13 cellular contexts compared by ENCODE assay signal in the genomic region with DNA sequence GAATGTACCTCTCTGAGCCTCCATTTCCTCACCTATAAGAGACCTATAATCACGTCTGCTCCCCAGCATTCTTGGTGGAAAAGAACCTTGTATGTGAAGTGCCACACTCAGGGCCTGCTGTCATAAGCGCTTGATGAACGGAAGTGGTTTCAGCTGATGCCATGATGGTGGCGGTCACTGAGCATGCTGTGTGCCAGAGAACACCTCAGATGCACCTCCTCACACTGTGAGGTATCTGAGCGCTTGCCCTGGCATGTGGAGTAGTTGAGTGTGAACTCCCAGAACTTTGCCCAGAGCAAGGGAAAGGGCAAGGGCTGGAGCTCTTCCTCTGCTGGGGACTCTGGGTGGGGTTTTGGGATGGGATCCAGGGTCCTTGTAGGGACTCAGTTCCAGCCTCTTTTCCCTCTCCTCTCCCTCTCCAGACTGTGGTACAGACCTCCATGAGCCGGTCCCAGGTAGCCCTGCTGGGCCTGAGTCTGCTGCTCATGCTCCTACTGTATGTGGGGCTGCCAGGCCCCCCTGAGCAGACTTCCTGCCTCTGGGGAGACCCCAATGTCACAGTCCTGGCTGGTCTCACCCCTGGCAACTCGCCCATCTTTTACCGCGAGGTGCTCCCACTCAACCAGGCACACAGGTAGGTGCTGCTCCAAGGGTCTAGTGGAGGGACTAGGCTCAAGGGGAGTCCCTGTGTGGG. TPM values are rescaled to one million over a fixed set of nuclear protein-coding genes. Genes with fewer than 3 reads are reported as not detected.
DNase-seq lines count a peak whose midpoint lies in the region; ATAC-seq and TF ChIP-seq lines count a peak whose summit lies in the region.
"Had no signal": no experiment of that assay in that cellular context is flagged by ENCODE, and none has a peak within 500 bp of the region (broad histone marks: within the 10 kb centered on the region; RNA-seq: fewer than 3 reads in every experiment).

No MANE protein-coding gene starts in this region.

- H3K36me3 ChIP-seq in BLaER1 treated with 17β-estradiol and CSF1 and Interleukin-3, amounts not matched to agents 10 nM and 100 nM = peaks cover 0 to 19% (median 8%) of the 10 kb centered on the region in 11 experiments; a peak in 8 of 22 replicates
- H3K36me3 ChIP-seq in NT2/D1 (ENCODE audit: insufficient read depth, insufficient read length, low read length) (no peaks in the 10 kb centered on the region), upper lobe of left lung (no peaks in the 10 kb centered on the region)

- peak overlapping the region; percentile 9 for H3K4me3 Mint-ChIP-seq in activated naive CD8-positive, alpha-beta T cell treated with anti-CD3 and anti-CD28 coated beads, Interleukin-2, amount 10 ng/mL, durations not matched to agents 7 days and 5 days
- H3K4me3 Mint-ChIP-seq: activated B cell treated with CpG ODN at 0.5 μM for 24 hours had no signal

- H3K36me3 Mint-ChIP-seq in activated naive CD8-positive, alpha-beta T cell treated with anti-CD3 and anti-CD28 coated beads, Interleukin-2, amount 10 ng/mL, durations not matched to agents 7 days and 5 days = peaks cover 1% of the 10 kb centered on the region

- TF ChIP-seq POLR2A in upper lobe of left lung (IDR thresholded peaks at IDR 0.05) = no peak

- TF ChIP-seq CTCF in upper lobe of left lung (IDR thresholded peaks at IDR 0.05) = no peak

- TF ChIP-seq EP300 in upper lobe of left lung (IDR thresholded peaks at IDR 0.05) = no peak

- no peaks in the 10 kb centered on the region for H3K27me3 Mint-ChIP-seq in activated naive CD8-positive, alpha-beta T cell treated with anti-CD3 and anti-CD28 coated beads, Interleukin-2, amount 10 ng/mL, durations not matched to agents 7 days and 5 days
- H3K27me3 Mint-ChIP-seq: activated B cell treated with CpG ODN at 0.5 μM for 24 hours had no signal

- H3K9ac ChIP-seq in BLaER1 treated with 17β-estradiol and CSF1 and Interleukin-3, amounts not matched to agents 10 nM and 100 nM = peak overlapping the region in 1 of 11 experiments; percentile 6; a peak in 1 of 22 replicates
- peak overlapping the region; percentile 17 for H3K9ac ChIP-seq in NT2/D1 (ENCODE audit: insufficient read length, low read depth)

- no peak overlapping the region for H3K4me3 ChIP-seq in BLaER1 treated with 17β-estradiol and CSF1 and Interleukin-3, amounts not matched to agents 10 nM and 100 nM
- H3K4me3 ChIP-seq in NT2/D1 (ENCODE audit: insufficient read length, low read depth) (no peak overlapping the region), upper lobe of left lung (no peak overlapping the region)
- H3K4me3 ChIP-seq: mucosa of descending colon, stomach had no signal

- peaks cover 0 to 12% (median 0%) of the 10 kb centered on the region in 11 experiments; a peak in 2 of 22 replicates for H4K20me1 ChIP-seq in BLaER1 treated with 17β-estradiol and CSF1 and Interleukin-3, amounts not matched to agents 10 nM and 100 nM

- POLR2A ChIA-PET in activated naive CD8-positive, alpha-beta T cell treated with anti-CD3 and anti-CD28 coated beads, Interleukin-2, amount 10 ng/mL, durations not matched to agents 7 days and 5 days (lab: Charles Lee) = interaction anchor here (0.7 to 1.2 kb wide), 3 partner anchors 18 to 303 kb away, joined by 3 read pairs; a partner anchor contains a TSS

- peaks cover 34% of the 10 kb centered on the region for H3K4me1 Mint-ChIP-seq in activated naive CD8-positive, alpha-beta T cell treated with anti-CD3 and anti-CD28 coated beads, Interleukin-2, amount 10 ng/mL, durations not matched to agents 7 days and 5 days

- peak; percentile 30 for ATAC-seq in activated naive CD8-positive, alpha-beta T cell treated with anti-CD3 and anti-CD28 coated beads, Interleukin-2, amount 10 ng/mL, durations not matched to agents 7 days and 5 days (ENCODE audit: low read depth)
- ATAC-seq in HG02610 (IDR thresholded peaks at IDR 0.05; ENCODE audit: unreplicated experiment) = no peak
- no peak for ATAC-seq in upper lobe of left lung (ENCODE audit: low FRiP score in 2 of 2)
- no peak for ATAC-seq in HG03196 (IDR thresholded peaks at IDR 0.05; ENCODE audit: unreplicated experiment)
- ATAC-seq: mucosa of descending colon had no signal

- WGBS in upper lobe of left lung, 2 donors = 84 to 87% methylated on average over 5 to 9 of the region's 9 CpGs

- H3K4me2 ChIP-seq in BLaER1 treated with 17β-estradiol and CSF1 and Interleukin-3, amounts not matched to agents 10 nM and 100 nM = peak overlapping the region; percentile 26 to 98 (median 89); a peak in 20 of 22 replicates

- H3K9me3 ChIP-seq in BLaER1 treated with 17β-estradiol and CSF1 and Interleukin-3, amounts not matched to agents 10 nM and 100 nM (replicated peaks in 1 of 11) = 0 out of 22 replicates have a peak, but pooled peaks cover 0 to 7% (median 0%) of the 10 kb centered on the region in 11 experiments
- no peaks in the 10 kb centered on the region for H3K9me3 ChIP-seq in NT2/D1 (ENCODE audit: insufficient read depth, low read length)
- H3K9me3 ChIP-seq in upper lobe of left lung = no peaks in the 10 kb centered on the region
- H3K9me3 ChIP-seq: mucosa of descending colon, stomach had no signal

- no peaks in the 10 kb centered on the region for H3K27me3 ChIP-seq in BLaER1 treated with 17β-estradiol and CSF1 and Interleukin-3, amounts not matched to agents 10 nM and 100 nM
- H3K27me3 ChIP-seq in NT2/D1 (ENCODE audit: insufficient read depth, insufficient read length) (peaks cover 26% of the 10 kb centered on the region), upper lobe of left lung (no peaks in the 10 kb centered on the region)
- H3K27me3 ChIP-seq: stomach had no signal

- 0 out of 22 replicates have a peak overlapping the region, but pooled peaks of 1 of the 11 experiments have one; percentile 2 for H3K27ac ChIP-seq in BLaER1 treated with 17β-estradiol and CSF1 and Interleukin-3, amounts not matched to agents 10 nM and 100 nM
- H3K27ac ChIP-seq in upper lobe of left lung = peak overlapping the region in 1 of 4 donors; percentile 91

- DNase-seq in NT2/D1 (ENCODE audit: low read depth, low spot score) = no peak
- no peak for DNase-seq in activated naive CD8-positive, alpha-beta T cell treated with anti-CD3 and anti-CD28 coated beads, Interleukin-2, amount 10 ng/mL, durations not matched to agents 7 days and 5 days
- DNase-seq in kidney tubule cell (ENCODE audit: low spot score) = peak; percentile 28
- no peak for DNase-seq in upper lobe of left lung
- DNase-seq in NCI-H1930 (lab: John Stamatoyannopoulos, UW) = no peak
- DNase-seq: activated B cell treated with CpG ODN at 0.5 μM for 24 hours, cortex of kidney, EL, stomach had no signal

- H3K9me3 Mint-ChIP-seq in activated naive CD8-positive, alpha-beta T cell treated with anti-CD3 and anti-CD28 coated beads, Interleukin-2, amount 10 ng/mL, durations not matched to agents 7 days and 5 days = no peaks in the 10 kb centered on the region
- H3K9me3 Mint-ChIP-seq: activated B cell treated with CpG ODN at 0.5 μM for 24 hours had no signal

- H3K4me1 ChIP-seq in BLaER1 treated with 17β-estradiol and CSF1 and Interleukin-3, amounts not matched to agents 10 nM and 100 nM = peaks cover 62 to 76% (median 69%) of the 10 kb centered on the region in 10 experiments
- H3K4me1 ChIP-seq in NT2/D1 (ENCODE audit: insufficient read depth, insufficient read length) (peaks cover 15% of the 10 kb centered on the region), upper lobe of left lung (peaks cover 35 to 56% (median 45%) of the 10 kb centered on the region in 4 donors)

- H3K27ac Mint-ChIP-seq in activated naive CD8-positive, alpha-beta T cell treated with anti-CD3 and anti-CD28 coated beads, Interleukin-2, amount 10 ng/mL, durations not matched to agents 7 days and 5 days = peak overlapping the region; percentile 49

RNA-seq across cellular contexts. Expression of a gene that starts 2.7 kb away (rescaled TPM):
- 10 to 100 TPM; 11.3 to 15.9 TPM for total RNA-seq in activated naive CD8-positive, alpha-beta T cell treated with anti-CD3 and anti-CD28 coated beads, Interleukin-2, amount 10 ng/mL, durations not matched to agents 7 days and 5 days
- 10 to 100 TPM; 15.7 to 44.5 (median 26.3) TPM for total RNA-seq in upper lobe of left lung

RNA-seq across cellular contexts. Expression of a gene that starts 3.7 kb away (rescaled TPM):
- 10 to 100 TPM; 49.6 to 54.3 TPM for total RNA-seq in activated naive CD8-positive, alpha-beta T cell treated with anti-CD3 and anti-CD28 coated beads, Interleukin-2, amount 10 ng/mL, durations not matched to agents 7 days and 5 days
- 10 to 100 TPM; 35.6 to 62.6 (median 50.0) TPM for total RNA-seq in upper lobe of left lung

RNA-seq across cellular contexts. Expression of a gene that starts 5.7 kb away (rescaled TPM):
- total RNA-seq in activated naive CD8-positive, alpha-beta T cell treated with anti-CD3 and anti-CD28 coated beads, Interleukin-2, amount 10 ng/mL, durations not matched to agents 7 days and 5 days = 10 to 100 TPM; 15.8 to 17.1 TPM
- 10 to 100 TPM; 17.4 to 65.0 (median 35.9) TPM for total RNA-seq in upper lobe of left lung

RNA-seq across cellular contexts. Expression of a gene that starts 10.3 kb away (rescaled TPM):
- 10 to 100 TPM; 17.8 to 18.2 TPM for total RNA-seq in activated naive CD8-positive, alpha-beta T cell treated with anti-CD3 and anti-CD28 coated beads, Interleukin-2, amount 10 ng/mL, durations not matched to agents 7 days and 5 days
- 10 to 100 TPM; 22.7 to 53.4 (median 37.7) TPM for total RNA-seq in upper lobe of left lung

RNA-seq across cellular contexts. Expression of a gene that starts 18.1 kb away (rescaled TPM):
- 1,000 to 10,000 TPM; 1,076 to 1,089 TPM for total RNA-seq in activated naive CD8-positive, alpha-beta T cell treated with anti-CD3 and anti-CD28 coated beads, Interleukin-2, amount 10 ng/mL, durations not matched to agents 7 days and 5 days
- 1,000 to 10,000 TPM in 1 of 6 donors, 100 to 1,000 TPM in 5; 306 to 1,159 (median 770) TPM for total RNA-seq in upper lobe of left lung
